In genomic region chr5:150075806-150076205, GRCh38 we compare ENCODE assay signal across 15 cellular contexts. TPM values are rescaled to one million over a fixed set of nuclear protein-coding genes. Genes with fewer than 3 reads are reported as not detected.
A peak's percentile ranks its signal among the peaks of the same experiment; 100 is the strongest.
DNase-seq lines count a peak whose midpoint lies in the region; ATAC-seq and TF ChIP-seq lines count a peak whose summit lies in the region.
"Had no signal": no experiment of that assay in that cellular context is flagged by ENCODE, and none has a peak within 500 bp of the region (broad histone marks: within the 10 kb centered on the region; RNA-seq: fewer than 3 reads in every experiment).

No MANE protein-coding gene starts in this region.

- no peaks in the 10 kb centered on the region for H4K20me1 ChIP-seq in Loucy (ENCODE audit: insufficient read depth, low read length, poor library complexity, severe bottlenecking)

- intact Hi-C loops in spleen (cut with DNase I; ENCODE audit: low total_unique reads) = no loop called here

- H3K27me3 ChIP-seq in Loucy (ENCODE audit: insufficient read depth, low read length, poor library complexity, severe bottlenecking) = no peaks in the 10 kb centered on the region
- H3K27me3 ChIP-seq in spleen (replicated peaks in 1 of 7) = no peaks in the 10 kb centered on the region
- H3K27me3 ChIP-seq: hepatocyte had no signal

- H3K36me3 ChIP-seq in Loucy (ENCODE audit: insufficient read depth, low read length) = no peaks in the 10 kb centered on the region
- peaks cover 0 to 53% (median 0%) of the 10 kb centered on the region in 6 donors for H3K36me3 ChIP-seq in spleen

- H3K79me2 ChIP-seq in Loucy (ENCODE audit: insufficient read depth, low read length) = no peaks in the 10 kb centered on the region
- H3K79me2 ChIP-seq: hepatocyte had no signal

- no peaks in the 10 kb centered on the region for H3F3A ChIP-seq in Loucy (ENCODE audit: low read depth)

- H3K4me2 ChIP-seq in Loucy (ENCODE audit: low read depth, low read length, poor library complexity, severe bottlenecking) = no peak overlapping the region
- H3K4me2 ChIP-seq: hepatocyte had no signal

- H3K4me1 ChIP-seq in Loucy (ENCODE audit: insufficient read depth, low read length, poor library complexity, severe bottlenecking) (no peaks in the 10 kb centered on the region), spleen (peaks cover 0 to 11% (median under 1%) of the 10 kb centered on the region in 6 donors)

- no peak overlapping the region for H2AFZ ChIP-seq in Loucy (ENCODE audit: low read length)
- H2AFZ ChIP-seq: hepatocyte had no signal

- no peak overlapping the region for H3K27ac Mint-ChIP-seq in activated T-cell treated with anti-CD3 and anti-CD28 coated beads, Interleukin-2, amount 50 U/mL, for 24 hours
- H3K27ac Mint-ChIP-seq in chondrocyte (ENCODE audit: unreplicated experiment) (no peak overlapping the region), endothelial cell (ENCODE audit: unreplicated experiment) (no peak overlapping the region)
- H3K27ac Mint-ChIP-seq: progenitor cell of endocrine pancreas had no signal

- peak; percentile 2 for DNase-seq in activated T-cell treated with anti-CD3 and anti-CD28 coated beads, Interleukin-2, amount 50 U/mL, for 24 hours
- no peak for DNase-seq in activated T-cell treated with anti-CD3 and anti-CD28 coated beads, Interleukin-2, amount 50 U/mL, for 4 hours
- DNase-seq in chondrocyte (ENCODE audit: low spot score) (peak; percentile 38), spleen (peak; percentile 38), T-helper 2 cell (no peak), cerebellum (ENCODE audit: low spot score) (no peak), endothelial cell (ENCODE audit: low spot score) (no peak)
- DNase-seq: DMS153, left colon, NCI-H2081, NCI-H774 had no signal

- H3K9me3 ChIP-seq in Loucy (ENCODE audit: insufficient read depth, low read depth, low read length) (no peaks in the 10 kb centered on the region), spleen (no peaks in the 10 kb centered on the region)

- H3K9me2 ChIP-seq in Loucy (replicated peaks; ENCODE audit: low read depth, low read length) = no peaks in the 10 kb centered on the region

- H3K4me1 Mint-ChIP-seq in activated T-cell treated with anti-CD3 and anti-CD28 coated beads, Interleukin-2, amount 50 U/mL, for 24 hours (ENCODE audit: low read depth) = no peaks in the 10 kb centered on the region
- H3K4me1 Mint-ChIP-seq in activated T-cell treated with anti-CD3 and anti-CD28 coated beads, Interleukin-2, amount 50 U/mL, for 4 hours (ENCODE audit: low read depth) = no peaks in the 10 kb centered on the region
- H3K4me1 Mint-ChIP-seq in chondrocyte (ENCODE audit: low read depth) (no peaks in the 10 kb centered on the region), endothelial cell (ENCODE audit: unreplicated experiment) (peaks cover 10% of the 10 kb centered on the region)

- 79 to 97% (median 90%) methylated on average over 4 of the region's 4 CpGs for WGBS in spleen, 5 donors

- H3K4me3 Mint-ChIP-seq in activated T-cell treated with anti-CD3 and anti-CD28 coated beads, Interleukin-2, amount 50 U/mL, for 24 hours = no peak overlapping the region
- no peak overlapping the region for H3K4me3 Mint-ChIP-seq in activated T-cell treated with anti-CD3 and anti-CD28 coated beads, Interleukin-2, amount 50 U/mL, for 4 hours
- H3K4me3 Mint-ChIP-seq in chondrocyte (ENCODE audit: unreplicated experiment) = no peak overlapping the region
- no peak overlapping the region for H3K4me3 Mint-ChIP-seq in endothelial cell (ENCODE audit: unreplicated experiment)

- H3K9ac ChIP-seq in Loucy (ENCODE audit: low read depth, low read length, poor library complexity, severe bottlenecking) = no peak overlapping the region

- no peaks in the 10 kb centered on the region for H3K9me3 Mint-ChIP-seq in activated T-cell treated with anti-CD3 and anti-CD28 coated beads, Interleukin-2, amount 50 U/mL, for 24 hours
- H3K9me3 Mint-ChIP-seq in activated T-cell treated with anti-CD3 and anti-CD28 coated beads, Interleukin-2, amount 50 U/mL, for 4 hours = no peaks in the 10 kb centered on the region
- H3K9me3 Mint-ChIP-seq in chondrocyte (ENCODE audit: low read depth) (peaks cover 4% of the 10 kb centered on the region), endothelial cell (ENCODE audit: unreplicated experiment) (no peaks in the 10 kb centered on the region)

- no peak for ATAC-seq in activated T-cell treated with anti-CD3 and anti-CD28 coated beads, Interleukin-2, amount 50 U/mL, for 4 hours
- ATAC-seq: left colon had no signal

- TF ChIP-seq POLR2A in spleen (IDR thresholded peaks at IDR 0.05) = no peak

- no peak overlapping the region for H3K27ac ChIP-seq in spleen
- H3K27ac ChIP-seq: hepatocyte had no signal

- H3K4me3 ChIP-seq in Loucy (ENCODE audit: low read length, poor library complexity, severe bottlenecking) (no peak overlapping the region), spleen (no peak overlapping the region)
- H3K4me3 ChIP-seq: hepatocyte had no signal

- H3K27me3 Mint-ChIP-seq in activated T-cell treated with anti-CD3 and anti-CD28 coated beads, Interleukin-2, amount 50 U/mL, for 24 hours = peaks cover 3% of the 10 kb centered on the region
- peaks cover 6% of the 10 kb centered on the region for H3K27me3 Mint-ChIP-seq in activated T-cell treated with anti-CD3 and anti-CD28 coated beads, Interleukin-2, amount 50 U/mL, for 4 hours (ENCODE audit: low read depth)
- no peaks in the 10 kb centered on the region for H3K27me3 Mint-ChIP-seq in chondrocyte (ENCODE audit: low read depth)
- H3K27me3 Mint-ChIP-seq in endothelial cell (ENCODE audit: unreplicated experiment) = peaks cover 10% of the 10 kb centered on the region

- TF ChIP-seq CTCF in Loucy (conservative IDR thresholded peaks at IDR 0.05; ENCODE audit: low read length) = peak; percentile 40; the same call in 1 of the 2 replicates
- peak; percentile 7 for TF ChIP-seq CTCF in chondrocyte (IDR thresholded peaks at IDR 0.05)
- TF ChIP-seq CTCF in spleen (IDR thresholded peaks at IDR 0.05 in 8 of 11, conservative IDR thresholded peaks at IDR 0.05 in 3 of 11) = no peak
- no peak for TF ChIP-seq CTCF in endothelial cell (IDR thresholded peaks at IDR 0.05; ENCODE audit: unreplicated experiment)

- no peaks in the 10 kb centered on the region for H3K36me3 Mint-ChIP-seq in activated T-cell treated with anti-CD3 and anti-CD28 coated beads, Interleukin-2, amount 50 U/mL, for 24 hours (ENCODE audit: low read depth)
- no peaks in the 10 kb centered on the region for H3K36me3 Mint-ChIP-seq in activated T-cell treated with anti-CD3 and anti-CD28 coated beads, Interleukin-2, amount 50 U/mL, for 4 hours (ENCODE audit: insufficient read depth)
- peaks cover 3% of the 10 kb centered on the region for H3K36me3 Mint-ChIP-seq in chondrocyte (ENCODE audit: low read depth)
- H3K36me3 Mint-ChIP-seq in endothelial cell (ENCODE audit: low read depth, unreplicated experiment) = peaks cover 5% of the 10 kb centered on the region

RNA-seq across cellular contexts. Expression of gene CSF1R, which starts 10.5 kb away (rescaled TPM):
- under 1 TPM; 0.10 to 0.46 (median 0.26) TPM for total RNA-seq in activated T-cell treated with anti-CD3 and anti-CD28 coated beads, Interleukin-2, amount 50 U/mL, for 4 hours
- total RNA-seq in chondrocyte = 0.62 to 1.7 TPM (median 0.65 TPM) in 3 replicates
- total RNA-seq in spleen = 100 to 1,000 TPM; 285 to 429 (median 312) TPM
- 10 to 100 TPM; 23.1 to 30.1 (median 28.2) TPM for polyA plus RNA-seq in spleen
- 8.7 TPM for total RNA-seq in cerebellum
- 2.7 TPM for total RNA-seq in endothelial cell (ENCODE audit: unreplicated experiment)
- total RNA-seq: myocyte, progenitor cell of endocrine pancreas had no signal

Comparison
In these comparisons a context has a peak if more than half of its experiments do, and no peak if none do; other contexts are left out.
1. DNase-seq: peak in activated T-cell treated with anti-CD3 and anti-CD28 coated beads, Interleukin-2, amount 50 U/mL, for 24 hours (single experiment), chondrocyte (single experiment) and spleen (single experiment); none in activated T-cell treated with anti-CD3 and anti-CD28 coated beads, Interleukin-2, amount 50 U/mL, for 4 hours (single experiment), T-helper 2 cell (0 of 5), cerebellum (single experiment) and endothelial cell (single experiment).
2. CTCF ChIP-seq: peak in Loucy (single experiment) and chondrocyte (single experiment); none in spleen (0 of 11) and endothelial cell (single experiment).
3. RNA of gene CSF1R, which starts 10.5 kb away (total RNA-seq): 285 to 429 TPM in spleen; 8.7 TPM in cerebellum (single experiment), 2.7 TPM in endothelial cell (single experiment), 0.62 to 1.7 TPM in chondrocyte and 0.10 to 0.46 TPM in activated T-cell treated with anti-CD3 and anti-CD28 coated beads, Interleukin-2, amount 50 U/mL, for 4 hours; every median in the first group is over 10 times any median in the second.